ENCODE assay signal across 16 cellular contexts in the genomic region with DNA sequence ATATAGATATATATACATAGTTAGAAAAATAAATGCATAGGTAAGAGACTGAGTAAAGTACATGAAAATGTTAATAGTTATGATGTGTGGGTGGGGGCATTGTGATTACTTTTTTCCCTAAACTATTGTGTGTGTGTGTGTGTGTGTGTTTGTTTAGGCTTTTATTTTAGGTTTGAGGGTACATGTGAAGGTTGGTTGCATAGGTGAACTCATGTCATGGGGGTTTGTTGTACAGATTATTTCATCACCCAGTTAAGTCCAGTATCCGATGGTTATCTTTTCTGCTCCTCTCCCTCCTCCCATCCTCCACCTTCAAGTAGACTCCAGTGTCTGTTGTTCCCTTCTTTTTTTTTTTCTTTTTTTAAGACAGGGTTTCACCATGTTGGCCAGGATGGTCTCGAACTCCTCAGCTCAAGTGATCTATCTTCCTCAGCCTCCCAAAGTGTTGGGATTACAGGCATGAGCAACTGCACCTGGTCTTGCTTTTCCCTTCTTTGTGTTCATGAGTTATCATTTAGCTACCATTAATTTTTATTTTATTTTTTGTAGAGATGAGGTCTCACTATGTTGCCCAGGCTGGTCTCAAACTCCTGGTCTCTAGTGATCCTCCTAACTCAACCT. TPM values are rescaled to one million over a fixed set of nuclear protein-coding genes. Genes with fewer than 3 reads are reported as not detected.
DNase-seq lines count a peak whose midpoint lies in the region; ATAC-seq and TF ChIP-seq lines count a peak whose summit lies in the region.
"Had no signal": no experiment of that assay in that cellular context is flagged by ENCODE, and none has a peak within 500 bp of the region (broad histone marks: within the 10 kb centered on the region; RNA-seq: fewer than 3 reads in every experiment).

No MANE protein-coding gene starts in this region.

- no peaks in the 10 kb centered on the region for H3K9me3 Mint-ChIP-seq in activated CD8-positive, alpha-beta memory T cell treated with anti-CD3 and anti-CD28 coated beads, Interleukin-2, amount 10 ng/mL, durations not matched to agents 7 days and 5 days (ENCODE audit: low read depth)
- H3K9me3 Mint-ChIP-seq in natural killer cell (no peaks in the 10 kb centered on the region), naive B cell (no peaks in the 10 kb centered on the region)
- no peaks in the 10 kb centered on the region for H3K9me3 Mint-ChIP-seq in natural killer cell treated with Interleukin-12 subunit alpha and Interleukin-12 subunit beta and Interleukin-15 and Interleukin-18, amount 100 ng/mL, for 72 hours

- H3K36me3 Mint-ChIP-seq in activated CD8-positive, alpha-beta memory T cell treated with anti-CD3 and anti-CD28 coated beads, Interleukin-2, amount 10 ng/mL, durations not matched to agents 7 days and 5 days: peaks cover 9% of the 10 kb centered on the region
- H3K36me3 Mint-ChIP-seq in natural killer cell (no peaks in the 10 kb centered on the region), naive B cell (no peaks in the 10 kb centered on the region)
- H3K36me3 Mint-ChIP-seq in natural killer cell treated with Interleukin-12 subunit alpha and Interleukin-12 subunit beta and Interleukin-15 and Interleukin-18, amount 100 ng/mL, for 72 hours: no peaks in the 10 kb centered on the region

- no peaks in the 10 kb centered on the region for H3K27me3 Mint-ChIP-seq in activated CD8-positive, alpha-beta memory T cell treated with anti-CD3 and anti-CD28 coated beads, Interleukin-2, amount 10 ng/mL, durations not matched to agents 7 days and 5 days
- H3K27me3 Mint-ChIP-seq in natural killer cell (ENCODE audit: low read depth in 2 of 2): no peaks in the 10 kb centered on the region
- H3K27me3 Mint-ChIP-seq in natural killer cell treated with Interleukin-12 subunit alpha and Interleukin-12 subunit beta and Interleukin-15 and Interleukin-18, amount 100 ng/mL, for 72 hours: no peaks in the 10 kb centered on the region
- no peaks in the 10 kb centered on the region for H3K27me3 Mint-ChIP-seq in naive B cell

- no peak for TF ChIP-seq CTCF in natural killer cell (IDR thresholded peaks at IDR 0.05)

- intact Hi-C loops in natural killer cell (cut with micrococcal nuclease): no loop called here

- no peak overlapping the region for H3K4me3 Mint-ChIP-seq in activated CD8-positive, alpha-beta memory T cell treated with anti-CD3 and anti-CD28 coated beads, Interleukin-2, amount 10 ng/mL, durations not matched to agents 7 days and 5 days
- H3K4me3 Mint-ChIP-seq in natural killer cell (peak overlapping the region; percentile 38), naive B cell (peak overlapping the region in 5 of 8 donors; percentile 3 to 93 (median 47))
- H3K4me3 Mint-ChIP-seq in natural killer cell treated with Interleukin-12 subunit alpha and Interleukin-12 subunit beta and Interleukin-15 and Interleukin-18, amount 100 ng/mL, for 72 hours: no peak overlapping the region

- ATAC-seq in activated CD8-positive, alpha-beta memory T cell treated with anti-CD3 and anti-CD28 coated beads, Interleukin-2, amount 10 ng/mL, durations not matched to agents 7 days and 5 days: no peak
- ATAC-seq in natural killer cell (no peak), naive B cell (ENCODE audit: low read depth in 2 of 2) (no peak), HG02970 (IDR thresholded peaks at IDR 0.05; ENCODE audit: low FRiP score, unreplicated experiment) (no peak)
- ATAC-seq in natural killer cell treated with Interleukin-12 subunit alpha and Interleukin-12 subunit beta and Interleukin-15 and Interleukin-18, amount 100 ng/mL, for 72 hours: no peak

- no peak overlapping the region for H3K27ac Mint-ChIP-seq in activated CD8-positive, alpha-beta memory T cell treated with anti-CD3 and anti-CD28 coated beads, Interleukin-2, amount 10 ng/mL, durations not matched to agents 7 days and 5 days
- H3K27ac Mint-ChIP-seq in natural killer cell (no peak overlapping the region), naive B cell (peak overlapping the region in 4 of 6 donors; percentile 7 to 65 (median 34))
- H3K27ac Mint-ChIP-seq in natural killer cell treated with Interleukin-12 subunit alpha and Interleukin-12 subunit beta and Interleukin-15 and Interleukin-18, amount 100 ng/mL, for 72 hours: no peak overlapping the region

- CTCF ChIA-PET in activated CD8-positive, alpha-beta memory T cell treated with anti-CD3 and anti-CD28 coated beads, Interleukin-2, amount 10 ng/mL, durations not matched to agents 7 days and 5 days (lab: Charles Lee): interaction anchor here (1.5 kb wide), 1 partner anchor 19 kb away, joined by 5 read pairs; no protein-coding TSS in a partner anchor

- peak; percentile 7 for DNase-seq in activated CD8-positive, alpha-beta memory T cell treated with anti-CD3 and anti-CD28 coated beads, Interleukin-2, amount 50 U/mL, for 48 hours
- DNase-seq in activated CD8-positive, alpha-beta memory T cell treated with anti-CD3 and anti-CD28 coated beads, Interleukin-2, amount 10 ng/mL, durations not matched to agents 7 days and 5 days: no peak
- DNase-seq in natural killer cell: no peak
- no peak for DNase-seq in natural killer cell treated with Interleukin-12 subunit alpha and Interleukin-12 subunit beta and Interleukin-15 and Interleukin-18, amount 100 ng/mL, for 72 hours (ENCODE audit: low spot score)
- no peak for DNase-seq in naive B cell
- DNase-seq in kidney glomerular epithelial cell (lab: John Stamatoyannopoulos, UW): no peak
- DNase-seq in NCI-H1436 treated with DMSO at 0.1 percent for 48 hours (lab: John Stamatoyannopoulos, UW): no peak
- DNase-seq: 8988T, DMS79, MG63, NCI-H1417, NCI-H187, NCI-H446 treated with DMSO at 0.1 percent for 48 hours, NCI-H526 treated with DMSO at 0.1 percent for 48 hours, Right ventricle myocardium superior had no signal

- peaks cover 22% of the 10 kb centered on the region for H3K4me1 Mint-ChIP-seq in activated CD8-positive, alpha-beta memory T cell treated with anti-CD3 and anti-CD28 coated beads, Interleukin-2, amount 10 ng/mL, durations not matched to agents 7 days and 5 days
- peaks cover 20 to 21% of the 10 kb centered on the region in 2 donors for H3K4me1 Mint-ChIP-seq in natural killer cell
- peaks cover 16 to 17% of the 10 kb centered on the region in 2 donors for H3K4me1 Mint-ChIP-seq in natural killer cell treated with Interleukin-12 subunit alpha and Interleukin-12 subunit beta and Interleukin-15 and Interleukin-18, amount 100 ng/mL, for 72 hours (ENCODE audit: low read depth in 2 of 2)
- H3K4me1 Mint-ChIP-seq in naive B cell: peaks cover 9 to 21% (median 12%) of the 10 kb centered on the region in 3 donors

RNA-seq across cellular contexts. Expression of gene RUFY2, which starts 1.9 kb away (rescaled TPM):
- 10 to 100 TPM in 1 of 2 experiments, 1 to 10 TPM in 1; 9.7 to 12.4 TPM for total RNA-seq in activated CD8-positive, alpha-beta memory T cell treated with anti-CD3 and anti-CD28 coated beads, Interleukin-2, amount 10 ng/mL, durations not matched to agents 7 days and 5 days
- 10 to 100 TPM; 24.7 to 31.9 (median 31.4) TPM for total RNA-seq in natural killer cell
- 10 to 100 TPM; 15.7 to 23.4 TPM for total RNA-seq in natural killer cell treated with Interleukin-12 subunit alpha and Interleukin-12 subunit beta and Interleukin-15 and Interleukin-18, amount 100 ng/mL, for 72 hours
- polyA plus RNA-seq in naive B cell (ENCODE audit: low read depth in 6 of 6): 10 to 100 TPM in 4 of 6 donors, 1 to 10 TPM in 2; 3.8 to 15.7 (median 11.1) TPM

Comparison
In these comparisons a context has a peak if more than half of its experiments do, and no peak if none do; other contexts are left out.
1. H3K4me3 Mint-ChIP-seq: peak in natural killer cell (single experiment) and naive B cell (5 of 8); none in activated CD8-positive, alpha-beta memory T cell treated with anti-CD3 and anti-CD28 coated beads, Interleukin-2, amount 10 ng/mL, durations not matched to agents 7 days and 5 days (single experiment) and natural killer cell treated with Interleukin-12 subunit alpha and Interleukin-12 subunit beta and Interleukin-15 and Interleukin-18, amount 100 ng/mL, for 72 hours (single experiment).
2. H3K27ac Mint-ChIP-seq: peak in naive B cell (4 of 6); none in activated CD8-positive, alpha-beta memory T cell treated with anti-CD3 and anti-CD28 coated beads, Interleukin-2, amount 10 ng/mL, durations not matched to agents 7 days and 5 days (single experiment), natural killer cell (0 of 2) and natural killer cell treated with Interleukin-12 subunit alpha and Interleukin-12 subunit beta and Interleukin-15 and Interleukin-18, amount 100 ng/mL, for 72 hours (0 of 2).